In the genomic region with DNA sequence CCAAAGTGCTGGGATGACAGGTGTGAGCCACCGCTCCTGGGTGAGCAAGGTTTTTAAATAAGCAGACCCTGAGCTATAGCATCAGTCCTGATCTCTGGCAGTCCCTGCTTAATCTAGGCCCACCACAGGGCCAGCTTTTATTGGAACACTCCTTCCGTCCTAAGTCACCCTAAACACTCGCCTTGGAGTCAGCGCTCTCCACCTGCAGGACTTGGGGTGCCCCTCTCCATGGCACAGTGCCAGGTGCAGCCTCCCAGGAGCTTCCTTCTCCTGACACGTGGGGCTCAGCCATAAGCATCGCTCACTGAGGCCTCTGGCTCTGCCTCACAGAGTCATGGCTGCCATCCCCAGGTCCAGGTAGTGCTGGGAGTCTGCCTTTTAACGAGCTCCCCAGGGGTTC, we compare ENCODE assay signal across 1 cellular context.
TF ChIP-seq lines count a peak whose summit lies in the region.

No MANE protein-coding gene starts in this region.

TF ChIP-seq in HepG2, 621 proteins besides CTCF, POLR2A, EP300 and RAD21 (continued from another document):
- TF ChIP-seq, protein P1, sequence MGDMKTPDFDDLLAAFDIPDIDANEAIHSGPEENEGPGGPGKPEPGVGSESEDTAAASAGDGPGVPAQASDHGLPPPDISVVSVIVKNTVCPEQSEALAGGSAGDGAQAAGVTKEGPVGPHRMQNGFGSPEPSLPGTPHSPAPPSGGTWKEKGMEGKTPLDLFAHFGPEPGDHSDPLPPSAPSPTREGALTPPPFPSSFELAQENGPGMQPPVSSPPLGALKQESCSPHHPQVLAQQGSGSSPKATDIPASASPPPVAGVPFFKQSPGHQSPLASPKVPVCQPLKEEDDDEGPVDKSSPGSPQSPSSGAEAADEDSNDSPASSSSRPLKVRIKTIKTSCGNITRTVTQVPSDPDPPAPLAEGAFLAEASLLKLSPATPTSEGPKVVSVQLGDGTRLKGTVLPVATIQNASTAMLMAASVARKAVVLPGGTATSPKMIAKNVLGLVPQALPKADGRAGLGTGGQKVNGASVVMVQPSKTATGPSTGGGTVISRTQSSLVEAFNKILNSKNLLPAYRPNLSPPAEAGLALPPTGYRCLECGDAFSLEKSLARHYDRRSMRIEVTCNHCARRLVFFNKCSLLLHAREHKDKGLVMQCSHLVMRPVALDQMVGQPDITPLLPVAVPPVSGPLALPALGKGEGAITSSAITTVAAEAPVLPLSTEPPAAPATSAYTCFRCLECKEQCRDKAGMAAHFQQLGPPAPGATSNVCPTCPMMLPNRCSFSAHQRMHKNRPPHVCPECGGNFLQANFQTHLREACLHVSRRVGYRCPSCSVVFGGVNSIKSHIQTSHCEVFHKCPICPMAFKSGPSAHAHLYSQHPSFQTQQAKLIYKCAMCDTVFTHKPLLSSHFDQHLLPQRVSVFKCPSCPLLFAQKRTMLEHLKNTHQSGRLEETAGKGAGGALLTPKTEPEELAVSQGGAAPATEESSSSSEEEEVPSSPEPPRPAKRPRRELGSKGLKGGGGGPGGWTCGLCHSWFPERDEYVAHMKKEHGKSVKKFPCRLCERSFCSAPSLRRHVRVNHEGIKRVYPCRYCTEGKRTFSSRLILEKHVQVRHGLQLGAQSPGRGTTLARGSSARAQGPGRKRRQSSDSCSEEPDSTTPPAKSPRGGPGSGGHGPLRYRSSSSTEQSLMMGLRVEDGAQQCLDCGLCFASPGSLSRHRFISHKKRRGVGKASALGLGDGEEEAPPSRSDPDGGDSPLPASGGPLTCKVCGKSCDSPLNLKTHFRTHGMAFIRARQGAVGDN (CRISPR knock-in tag; IDR thresholded peaks at IDR 0.05): peak; percentile 33; the same call in 1 of the 2 replicates
